Comparison of ENCODE assay signal across 9 cellular contexts in genomic region chr14:105477659-105478623, GRCh38. TPM values are rescaled to one million over a fixed set of nuclear protein-coding genes. Genes with fewer than 3 reads are reported as not detected.
DNase-seq lines count a peak whose midpoint lies in the region; ATAC-seq, FAIRE-seq and TF ChIP-seq lines count a peak whose summit lies in the region.
"Had no signal": no experiment of that assay in that cellular context is flagged by ENCODE, and none has a peak within 500 bp of the region (broad histone marks: within the 10 kb centered on the region; RNA-seq: fewer than 3 reads in every experiment).

No MANE protein-coding gene starts in this region.

- peaks cover 73% of the 10 kb centered on the region for H3K4me1 ChIP-seq in body of pancreas

- TF ChIP-seq CTCF in 22Rv1 (IDR thresholded peaks at IDR 0.05) (no peak), HFFc6 (IDR thresholded peaks at IDR 0.05) (no peak), body of pancreas (IDR thresholded peaks at IDR 0.05) (no peak)

- no peaks in the 10 kb centered on the region for H3K9me3 Mint-ChIP-seq in immature natural killer cell
- peaks cover 4% of the 10 kb centered on the region; the same call in 1 of the 2 replicates for H3K9me3 Mint-ChIP-seq in HFFc6

- H3K36me3 ChIP-seq in body of pancreas (replicated peaks in 1 of 2; ENCODE audit: insufficient read depth in 1 of 2, low read depth in 2 of 2) = no peaks in the 10 kb centered on the region

- intact Hi-C loops in body of pancreas (cut with DNase I) = no loop called here

- peak overlapping the region; percentile 100 for H3K27ac ChIP-seq in 22Rv1
- H3K27ac ChIP-seq in body of pancreas = peak overlapping the region in 2 of 4 donors; percentile 86 to 87

- no peak overlapping the region for H3K4me3 ChIP-seq in body of pancreas

- 18 to 81% methylated on average over 5 to 53 of the region's 76 CpGs for WGBS in body of pancreas, 2 donors

- H3K36me3 Mint-ChIP-seq in immature natural killer cell (no peaks in the 10 kb centered on the region), HFFc6 (ENCODE audit: low read depth) (no peaks in the 10 kb centered on the region)

- peak overlapping the region in 4 of 5 donors; percentile 32 to 67 (median 40) for H3K4me3 Mint-ChIP-seq in immature natural killer cell
- no peak overlapping the region for H3K4me3 Mint-ChIP-seq in HFFc6

- peaks cover 0 to 15% of the 10 kb centered on the region in 2 donors for H3K27me3 ChIP-seq in body of pancreas

- peaks cover 23 to 35% (median 32%) of the 10 kb centered on the region in 3 donors for H3K27me3 Mint-ChIP-seq in immature natural killer cell (ENCODE audit: low read depth in 3 of 3)
- peaks cover 16% of the 10 kb centered on the region for H3K27me3 Mint-ChIP-seq in HFFc6 (ENCODE audit: insufficient read depth)

- no peak for DNase-seq in HTR-8/SVneo (ENCODE audit: insufficient read length, low spot score)
- peak; percentile 77 for DNase-seq in activated CD4-positive, alpha-beta T cell treated with anti-CD3 and anti-CD28 coated beads, Interleukin-2, amount 50 U/mL, for 1 hour
- DNase-seq in immature natural killer cell = peak; percentile 65 to 74 (median 71)
- no peak for DNase-seq in HFFc6
- no peak for DNase-seq in body of pancreas

- peak overlapping the region; percentile 19 to 92 (median 64) for H3K27ac Mint-ChIP-seq in immature natural killer cell
- no peak overlapping the region for H3K27ac Mint-ChIP-seq in HFFc6

- peak; percentile 87 for FAIRE-seq in HTR-8/SVneo (lab: Jason Lieb, UNC)
- FAIRE-seq: G401.6 had no signal

- TF ChIP-seq POLR2A in body of pancreas (IDR thresholded peaks at IDR 0.05) = no peak

- H3K4me1 Mint-ChIP-seq in immature natural killer cell (peaks cover 18 to 42% of the 10 kb centered on the region in 2 donors), HFFc6 (ENCODE audit: low read depth) (peaks cover 18% of the 10 kb centered on the region)

- ATAC-seq in HG03457 (IDR thresholded peaks at IDR 0.05; ENCODE audit: unreplicated experiment) (no peak), HG03196 (IDR thresholded peaks at IDR 0.05; ENCODE audit: unreplicated experiment) (no peak), body of pancreas (no peak)

- no peaks in the 10 kb centered on the region for H3K9me3 ChIP-seq in body of pancreas

RNA-seq across cellular contexts. Expression of gene CRIP2, which starts 3.3 kb away (rescaled TPM):
- polyA plus RNA-seq in immature natural killer cell = 10 to 100 TPM in 2 of 3 donors, 1 to 10 TPM in 1; 5.7 to 30.2 (median 18.1) TPM
- 10 to 100 TPM in 4 of 6 experiments, 1 to 10 TPM in 2; 6.9 to 22.4 (median 21.0) TPM for total RNA-seq in HFFc6 (2021; fragmentation: NEBNext Ultra II Directional; extraction: Animal tissue kit (Norgen Biotek cat#: 25700))
- total RNA-seq in body of pancreas = 10 to 100 TPM; 65.9 to 96.6 TPM

RNA-seq across cellular contexts. Expression of gene CRIP1, which starts 8.7 kb away (rescaled TPM):
- polyA plus RNA-seq in immature natural killer cell = 1,000 to 10,000 TPM in 1 of 3 donors, 100 to 1,000 TPM in 2; 921 to 1,915 (median 940) TPM
- total RNA-seq in HFFc6 (2021; fragmentation: NEBNext Ultra II Directional; extraction: Animal tissue kit (Norgen Biotek cat#: 25700)) = 10 to 100 TPM in 4 of 6 experiments, 1 to 10 TPM in 2; 4.8 to 55.2 (median 42.3) TPM
- 1 to 10 TPM; 2.6 to 5.4 TPM for total RNA-seq in body of pancreas

RNA-seq across cellular contexts. Expression of gene TEDC1, which starts 13.1 kb away (rescaled TPM):
- 10 to 100 TPM; 11.4 to 20.3 (median 15.9) TPM for polyA plus RNA-seq in immature natural killer cell
- 10 to 100 TPM in 5 of 6 experiments, 1 to 10 TPM in 1; 9.1 to 12.9 (median 12.7) TPM for total RNA-seq in HFFc6 (2021; fragmentation: NEBNext Ultra II Directional; extraction: Animal tissue kit (Norgen Biotek cat#: 25700))
- total RNA-seq in body of pancreas = 10 to 100 TPM in 1 of 2 donors, 1 to 10 TPM in 1; 1.6 to 12.2 TPM

RNA-seq across cellular contexts. Expression of gene TMEM121, which starts 48.4 kb away (rescaled TPM):
- 1 to 10 TPM in 2 of 3 donors, not detected in 1; 1.1 to 1.4 TPM for polyA plus RNA-seq in immature natural killer cell
- total RNA-seq in HFFc6 (2021; fragmentation: NEBNext Ultra II Directional; extraction: Animal tissue kit (Norgen Biotek cat#: 25700)) = 1 to 10 TPM; 3.0 to 4.2 (median 3.4) TPM
- 10 to 100 TPM in 1 of 2 donors, 1 to 10 TPM in 1; 4.2 to 13.8 TPM for total RNA-seq in body of pancreas

RNA-seq across cellular contexts. Expression of gene MTA1, which starts 58.3 kb away (rescaled TPM):
- polyA plus RNA-seq in immature natural killer cell = 1 to 10 TPM in 2 of 3 donors, under 1 TPM in 1; 0.82 to 3.0 (median 2.8) TPM
- 10 to 100 TPM; 67.5 to 71.3 (median 69.2) TPM for total RNA-seq in HFFc6 (2021; fragmentation: NEBNext Ultra II Directional; extraction: Animal tissue kit (Norgen Biotek cat#: 25700))
- total RNA-seq in body of pancreas = 10 to 100 TPM; 69.8 to 92.6 TPM

Comparison
In these comparisons a context has a peak if more than half of its experiments do, and no peak if none do; other contexts are left out.
1. DNase-seq: peak in activated CD4-positive, alpha-beta T cell treated with anti-CD3 and anti-CD28 coated beads, Interleukin-2, amount 50 U/mL, for 1 hour (single experiment) and immature natural killer cell (3 of 3); none in HTR-8/SVneo (single experiment), HFFc6 (single experiment) and body of pancreas (0 of 4).